ENCODE assay signal across 13 cellular contexts in genomic region chr11:119166368-119167076, GRCh38. TPM values are rescaled to one million over a fixed set of nuclear protein-coding genes. Genes with fewer than 3 reads are reported as not detected.
A peak's percentile ranks its signal among the peaks of the same experiment; 100 is the strongest.
DNase-seq lines count a peak whose midpoint lies in the region; ATAC-seq and TF ChIP-seq lines count a peak whose summit lies in the region.
"Had no signal": no experiment of that assay in that cellular context is flagged by ENCODE, and none has a peak within 500 bp of the region (broad histone marks: within the 10 kb centered on the region; RNA-seq: fewer than 3 reads in every experiment).

No MANE protein-coding gene starts in this region.

- DNase-seq in GM23338 (ENCODE audit: low spot score), result no peak
- DNase-seq in RPMI7951 (ENCODE audit: low read depth), result peak; percentile 53
- no peak for DNase-seq in esophagus squamous epithelium (lab: John Stamatoyannopoulos, UW)
- DNase-seq in neural progenitor cell (ENCODE audit: low spot score), result no peak
- no peak for DNase-seq in NCI-H1417 treated with DMSO at 0.1 percent for 48 hours (lab: John Stamatoyannopoulos, UW)
- DNase-seq: endodermal cell, GF-D8, NCI-H146, OCI-M1 had no signal

- no peak overlapping the region; the same call in 2 of the 3 replicates for H3K4me3 Mint-ChIP-seq in GM23338
- no peak overlapping the region for H3K4me3 Mint-ChIP-seq in neural progenitor cell
- H3K4me3 Mint-ChIP-seq: endodermal cell had no signal

- H3K36me3 Mint-ChIP-seq in GM23338 (ENCODE audit: low read depth), result no peaks in the 10 kb centered on the region
- H3K36me3 Mint-ChIP-seq in neural progenitor cell, result no peaks in the 10 kb centered on the region
- H3K36me3 Mint-ChIP-seq: activated naive CD4-positive, alpha-beta T cell treated with anti-CD3 and anti-CD28 coated beads, Interleukin-2, amount 50 U/mL, for 72 hours had no signal

- H3K9ac ChIP-seq in neural progenitor cell, result no peak overlapping the region

- H3K4me2 ChIP-seq in GM23338 (peak overlapping the region; percentile 42; the same call in 1 of the 2 replicates), neural progenitor cell (no peak overlapping the region)

- no peak for TF ChIP-seq CTCF in GM23338 (conservative IDR thresholded peaks at IDR 0.05; ENCODE audit: low read depth in 2 of 2)
- TF ChIP-seq CTCF in esophagus squamous epithelium (IDR thresholded peaks at IDR 0.05), result no peak
- no peak for TF ChIP-seq CTCF in neural progenitor cell (IDR thresholded peaks at IDR 0.05)

- no peak overlapping the region for H3K27ac ChIP-seq in GM23338 (ENCODE audit: low read depth)
- H3K27ac ChIP-seq in esophagus squamous epithelium, result peak overlapping the region; percentile 52 to 99 (median 96)
- peak overlapping the region in 12 of 21 experiments; percentile 15 to 97 (median 54) for H3K27ac ChIP-seq in skin epidermis
- H3K27ac ChIP-seq in neural progenitor cell, result no peak overlapping the region
- H3K27ac ChIP-seq: vagina had no signal

- H3K27me3 Mint-ChIP-seq in GM23338 (ENCODE audit: insufficient read depth, low read depth, poor library complexity) (peaks cover 25% of the 10 kb centered on the region), neural progenitor cell (ENCODE audit: insufficient read depth, low read depth) (peaks cover 12% of the 10 kb centered on the region)

- H3K36me3 ChIP-seq in GM23338 (ENCODE audit: insufficient read depth) (no peaks in the 10 kb centered on the region), esophagus squamous epithelium (peaks cover 0 to 6% (median 0%) of the 10 kb centered on the region in 3 donors), neural progenitor cell (no peaks in the 10 kb centered on the region)
- H3K36me3 ChIP-seq: vagina had no signal

- H3K27me3 ChIP-seq in GM23338 (ENCODE audit: insufficient read depth) (no peaks in the 10 kb centered on the region), esophagus squamous epithelium (no peaks in the 10 kb centered on the region), neural progenitor cell (no peaks in the 10 kb centered on the region)
- H3K27me3 ChIP-seq: vagina had no signal

- peaks cover 6% of the 10 kb centered on the region; the same call in 1 of the 2 replicates for H3F3A ChIP-seq in GM23338 (replicated peaks; ENCODE audit: low read depth)
- H3F3A ChIP-seq in neural progenitor cell (ENCODE audit: low read depth), result peaks cover 21% of the 10 kb centered on the region

- H3K4me1 ChIP-seq in GM23338 (ENCODE audit: insufficient read depth), result peaks cover 12% of the 10 kb centered on the region; the same call in 1 of the 2 replicates
- H3K4me1 ChIP-seq in esophagus squamous epithelium, result peaks cover 11 to 54% (median 26%) of the 10 kb centered on the region in 3 donors
- H3K4me1 ChIP-seq in neural progenitor cell, result peaks cover 5% of the 10 kb centered on the region

- H3K79me2 ChIP-seq in GM23338 (replicated peaks; ENCODE audit: insufficient read depth), result no peaks in the 10 kb centered on the region
- H3K79me2 ChIP-seq in neural progenitor cell (ENCODE audit: low read depth), result no peaks in the 10 kb centered on the region

- H3K9me2 ChIP-seq in GM23338 (ENCODE audit: insufficient read depth), result no peaks in the 10 kb centered on the region

- H3K4me1 Mint-ChIP-seq in GM23338 (peaks cover 12% of the 10 kb centered on the region), neural progenitor cell (peaks cover 9% of the 10 kb centered on the region)

- H2AFZ ChIP-seq in GM23338, result peak overlapping the region; percentile 67; the same call in 1 of the 2 replicates
- H2AFZ ChIP-seq in neural progenitor cell (replicated peaks), result no peak overlapping the region

- H3K27ac Mint-ChIP-seq in GM23338, result peak overlapping the region; percentile 31; the same call in 1 of the 2 replicates
- H3K27ac Mint-ChIP-seq in neural progenitor cell, result no peak overlapping the region
- H3K27ac Mint-ChIP-seq: activated naive CD4-positive, alpha-beta T cell treated with anti-CD3 and anti-CD28 coated beads, Interleukin-2, amount 50 U/mL, for 72 hours; endodermal cell had no signal

- intact Hi-C loops in esophagus squamous epithelium (cut with DNase I), result no loop called here

- H4K20me1 ChIP-seq in GM23338 (replicated peaks; ENCODE audit: insufficient read depth), result no peaks in the 10 kb centered on the region
- H4K20me1 ChIP-seq in neural progenitor cell (ENCODE audit: low read depth), result no peaks in the 10 kb centered on the region

- no peaks in the 10 kb centered on the region for H3K9me3 ChIP-seq in esophagus squamous epithelium
- no peaks in the 10 kb centered on the region for H3K9me3 ChIP-seq in neural progenitor cell (ENCODE audit: low read depth)
- H3K9me3 ChIP-seq: vagina had no signal

- H3K4me3 ChIP-seq in GM23338 (no peak overlapping the region), esophagus squamous epithelium (no peak overlapping the region), skin epidermis (no peak overlapping the region), neural progenitor cell (no peak overlapping the region)
- H3K4me3 ChIP-seq: vagina had no signal

- 37 to 39% methylated on average over 5 of the region's 8 CpGs for WGBS in esophagus squamous epithelium, 2 donors

- ATAC-seq in GM23338, result no peak
- ATAC-seq in HG02840 (IDR thresholded peaks at IDR 0.05; ENCODE audit: low FRiP score, unreplicated experiment), result no peak
- ATAC-seq: activated naive CD4-positive, alpha-beta T cell treated with anti-CD3 and anti-CD28 coated beads, Interleukin-2, amount 50 U/mL, for 72 hours had no signal

- H3K9me3 Mint-ChIP-seq in GM23338 (no peaks in the 10 kb centered on the region; the same call in 2 of the 3 replicates), neural progenitor cell (no peaks in the 10 kb centered on the region)
- H3K9me3 Mint-ChIP-seq: activated naive CD4-positive, alpha-beta T cell treated with anti-CD3 and anti-CD28 coated beads, Interleukin-2, amount 50 U/mL, for 72 hours; endodermal cell had no signal

- no peak for TF ChIP-seq POLR2A in esophagus squamous epithelium (IDR thresholded peaks at IDR 0.05)

TF ChIP-seq in GM23338, 12 proteins besides CTCF, POLR2A, EP300 and RAD21:
- TF ChIP-seq JUNB (IDR thresholded peaks at IDR 0.05; ENCODE audit: unreplicated experiment), result no peak
- TF ChIP-seq NANOG (IDR thresholded peaks at IDR 0.05; ENCODE audit: borderline replicate concordance), result no peak
- no peak for TF ChIP-seq ZNF331 (CRISPR knock-in tag; IDR thresholded peaks at IDR 0.05; ENCODE audit: low read depth)

RNA-seq across cellular contexts. Expression of gene NLRX1, which starts 2.0 kb away (rescaled TPM):
- total RNA-seq in GM23338 (2014; rRNA removed; shearing (Covaris generic)), result 13.8 and 14.2 TPM in 2 replicates
- polyA plus RNA-seq in GM23338 (2016; fragmentation: Nextera tagmentation; extraction: Ambion mirVana), result 2.8 and 3.4 TPM in 2 replicates
- total RNA-seq in RPMI7951 (2014; rRNA removed; shearing (Covaris generic)), result 4.9 and 5.6 TPM in 2 replicates
- total RNA-seq in esophagus squamous epithelium (10 to 100 TPM; 31.5 to 83.3 (median 67.5) TPM), neural progenitor cell (ENCODE audit: low replicate concordance) (10.2 and 34.8 TPM in 2 replicates)

RNA-seq across cellular contexts. Expression of gene ABCG4, which starts 17.7 kb away (rescaled TPM):
- 1.0 and 1.2 TPM in 2 replicates for total RNA-seq in GM23338 (2014; rRNA removed; shearing (Covaris generic))
- polyA plus RNA-seq in GM23338 (2016; fragmentation: Nextera tagmentation; extraction: Ambion mirVana), result 0.58 and 0.94 TPM in 2 replicates
- 0.20 and 0.24 TPM in 2 replicates for total RNA-seq in RPMI7951 (2014; rRNA removed; shearing (Covaris generic))
- total RNA-seq in esophagus squamous epithelium (under 1 TPM; 0.15 to 0.94 (median 0.39) TPM), neural progenitor cell (ENCODE audit: low replicate concordance) (0.24 and 0.65 TPM in 2 replicates)

RNA-seq across cellular contexts. Expression of gene NHERF4, which starts 18.8 kb away (rescaled TPM):
- not detected in 2 replicates for total RNA-seq in GM23338 (2014; rRNA removed; shearing (Covaris generic))
- polyA plus RNA-seq in GM23338 (2016; fragmentation: Nextera tagmentation; extraction: Ambion mirVana), result 0.15 TPM in 1 of 2 replicates, not detected in the other
- not detected in 2 replicates for total RNA-seq in RPMI7951 (2014; rRNA removed; shearing (Covaris generic))
- total RNA-seq in esophagus squamous epithelium (under 1 TPM in 1 of 4 donors, not detected in 3; under 0.01 TPM), neural progenitor cell (ENCODE audit: low replicate concordance) (0.12 TPM in 1 of 2 replicates, not detected in the other)

RNA-seq across cellular contexts. Expression of gene CBL, which starts 39.6 kb away (rescaled TPM):
- 67.6 and 67.8 TPM in 2 replicates for total RNA-seq in GM23338 (2014; rRNA removed; shearing (Covaris generic))
- polyA plus RNA-seq in GM23338 (2016; fragmentation: Nextera tagmentation; extraction: Ambion mirVana), result 31.6 and 40.1 TPM in 2 replicates
- 12.7 and 14.1 TPM in 2 replicates for total RNA-seq in RPMI7951 (2014; rRNA removed; shearing (Covaris generic))
- total RNA-seq in esophagus squamous epithelium (10 to 100 TPM in 3 of 4 donors, 1 to 10 TPM in 1; 9.9 to 14.2 (median 12.4) TPM), neural progenitor cell (ENCODE audit: low replicate concordance) (20.7 and 20.8 TPM in 2 replicates)

RNA-seq across cellular contexts. Expression of gene HINFP, which starts 45.1 kb away (rescaled TPM):
- 29.2 and 29.6 TPM in 2 replicates for total RNA-seq in GM23338 (2014; rRNA removed; shearing (Covaris generic))
- polyA plus RNA-seq in GM23338 (2016; fragmentation: Nextera tagmentation; extraction: Ambion mirVana), result 12.6 and 12.8 TPM in 2 replicates
- 13.2 and 16.5 TPM in 2 replicates for total RNA-seq in RPMI7951 (2014; rRNA removed; shearing (Covaris generic))
- total RNA-seq in esophagus squamous epithelium, result 10 to 100 TPM in 3 of 4 donors, 1 to 10 TPM in 1; 7.0 to 33.2 (median 13.9) TPM
- total RNA-seq in neural progenitor cell (ENCODE audit: low replicate concordance), result 32.5 and 47.3 TPM in 2 replicates

Comparison
In these comparisons a context has a peak if more than half of its experiments do, and no peak if none do; other contexts are left out.
1. H3K27ac ChIP-seq: peak in esophagus squamous epithelium (4 of 4) and skin epidermis (12 of 21); none in GM23338 (single experiment) and neural progenitor cell (single experiment).